Comparison of ENCODE assay signal across 21 cellular contexts in the genomic region with DNA sequence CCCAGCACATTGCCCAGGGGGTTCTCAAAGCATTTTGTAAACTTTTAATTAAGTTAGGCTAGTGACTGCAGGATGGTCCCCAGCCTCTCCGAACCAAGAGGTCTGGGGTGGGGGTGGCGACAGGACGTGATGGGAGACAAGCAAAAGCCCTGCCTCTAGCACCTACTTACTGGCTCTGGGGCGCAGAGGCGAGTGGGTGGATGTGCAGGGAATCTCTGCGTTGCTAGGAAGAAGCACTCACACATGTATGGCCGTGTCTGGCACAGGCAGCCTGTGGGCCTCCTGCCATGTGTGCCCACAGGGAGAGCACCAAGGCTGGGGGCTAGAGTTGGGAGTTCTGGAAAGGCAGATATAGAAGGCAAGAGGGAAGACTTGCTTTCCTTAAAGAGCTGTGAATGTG. TPM values are rescaled to one million over a fixed set of nuclear protein-coding genes. Genes with fewer than 3 reads are reported as not detected.
DNase-seq lines count a peak whose midpoint lies in the region; ATAC-seq and TF ChIP-seq lines count a peak whose summit lies in the region.
"Had no signal": no experiment of that assay in that cellular context is flagged by ENCODE, and none has a peak within 500 bp of the region (broad histone marks: within the 10 kb centered on the region; RNA-seq: fewer than 3 reads in every experiment).

No MANE protein-coding gene starts in this region.

- H3K27me3 Mint-ChIP-seq in activated CD4-positive, alpha-beta T cell treated with anti-CD3 and anti-CD28 coated beads for 36 hours, result peaks cover 6% of the 10 kb centered on the region

- H3K79me2 ChIP-seq in SK-N-SH (ENCODE audit: insufficient read depth), result no peaks in the 10 kb centered on the region
- no peaks in the 10 kb centered on the region for H3K79me2 ChIP-seq in mammary epithelial cell (ENCODE audit: insufficient read depth, low read length)

- no peaks in the 10 kb centered on the region for H3K36me3 Mint-ChIP-seq in activated CD4-positive, alpha-beta T cell treated with anti-CD3 and anti-CD28 coated beads for 36 hours (ENCODE audit: low read depth)
- H3K36me3 Mint-ChIP-seq: CD14-positive monocyte; CD8-positive, alpha-beta memory T cell had no signal

- H3F3A ChIP-seq in SK-N-SH (replicated peaks; ENCODE audit: insufficient read depth), result no peaks in the 10 kb centered on the region

- no peak overlapping the region for H3K27ac ChIP-seq in SK-N-SH (ENCODE audit: low read depth in 2 of 2, low read length in 1 of 2)
- no peak overlapping the region for H3K27ac ChIP-seq in mammary epithelial cell (ENCODE audit: insufficient read depth, low read depth, low read length)
- H3K27ac ChIP-seq: A549; BLaER1 treated with 17β-estradiol and CSF1 and Interleukin-3, amounts not matched to agents 10 nM and 100 nM had no signal

- ATAC-seq in SK-N-SH treated with all-trans-retinoic acid at 6 μM for 48 hours (no peak), HG02571 (IDR thresholded peaks at IDR 0.05; ENCODE audit: unreplicated experiment) (no peak)
- no peak for ATAC-seq in activated CD4-positive, alpha-beta T cell treated with anti-CD3 and anti-CD28 coated beads for 36 hours
- ATAC-seq: A549, GM23338, HCT116 had no signal

- no peaks in the 10 kb centered on the region for H3K4me1 Mint-ChIP-seq in activated CD4-positive, alpha-beta T cell treated with anti-CD3 and anti-CD28 coated beads for 36 hours
- H3K4me1 Mint-ChIP-seq: CD14-positive monocyte; CD8-positive, alpha-beta memory T cell had no signal

- no peaks in the 10 kb centered on the region for H3K27me3 ChIP-seq in SK-N-SH (ENCODE audit: insufficient read depth)
- H3K27me3 ChIP-seq in mammary epithelial cell (ENCODE audit: insufficient read depth, low read length), result no peaks in the 10 kb centered on the region

- no peaks in the 10 kb centered on the region for H3K9me3 Mint-ChIP-seq in activated CD4-positive, alpha-beta T cell treated with anti-CD3 and anti-CD28 coated beads for 36 hours (ENCODE audit: low read depth)
- H3K9me3 Mint-ChIP-seq: CD4-positive, alpha-beta T cell; GM23338; H9 had no signal

- H3K9me2 ChIP-seq in SK-N-SH, result no peaks in the 10 kb centered on the region

- H4K20me1 ChIP-seq in SK-N-SH (ENCODE audit: insufficient read depth), result no peaks in the 10 kb centered on the region
- no peaks in the 10 kb centered on the region for H4K20me1 ChIP-seq in mammary epithelial cell (ENCODE audit: insufficient read depth, low read length)
- H4K20me1 ChIP-seq: BLaER1 treated with 17β-estradiol and CSF1 and Interleukin-3, amounts not matched to agents 10 nM and 100 nM had no signal

- no peak overlapping the region for H2AFZ ChIP-seq in SK-N-SH (ENCODE audit: low read depth)
- H2AFZ ChIP-seq in mammary epithelial cell (ENCODE audit: low read depth, low read length), result no peak overlapping the region
- H2AFZ ChIP-seq: GM23338 had no signal

- in situ Hi-C loops in mammary epithelial cell (cut with MboI; ENCODE audit: low sequenced_read_pairs in 2 of 2), result no loop called here

- no peak overlapping the region for H3K4me2 ChIP-seq in SK-N-SH
- H3K4me2 ChIP-seq in mammary epithelial cell (ENCODE audit: insufficient read depth, low read depth, low read length), result no peak overlapping the region
- H3K4me2 ChIP-seq: A549; BLaER1 treated with 17β-estradiol and CSF1 and Interleukin-3, amounts not matched to agents 10 nM and 100 nM; GM23338 had no signal

- H3K9ac ChIP-seq in SK-N-SH (no peak overlapping the region), mammary epithelial cell (ENCODE audit: insufficient read depth, low read length) (no peak overlapping the region)
- H3K9ac ChIP-seq: BLaER1 treated with 17β-estradiol and CSF1 and Interleukin-3, amounts not matched to agents 10 nM and 100 nM had no signal

- dilution Hi-C loops in mammary epithelial cell (cut with HindIII; ENCODE audit: low sequenced_read_pairs), result no loop called here

- H3K4me1 ChIP-seq in SK-N-SH (ENCODE audit: control insufficient read depth in 1 of 2, insufficient read depth in 2 of 2, low read depth in 1 of 2, low read length in 1 of 2) (peaks cover 0 to 9% of the 10 kb centered on the region in 2 experiments; a peak in 1 of 4 replicates), mammary epithelial cell (ENCODE audit: insufficient read depth, low read length) (no peaks in the 10 kb centered on the region)
- H3K4me1 ChIP-seq: A549, BE2C had no signal

- H3K36me3 ChIP-seq in SK-N-SH (replicated peaks in 1 of 2; ENCODE audit: control insufficient read depth in 1 of 2, insufficient read depth in 2 of 2, low read length in 1 of 2) (no peaks in the 10 kb centered on the region), mammary epithelial cell (ENCODE audit: insufficient read depth, low read length) (no peaks in the 10 kb centered on the region)
- H3K36me3 ChIP-seq: BE2C; BLaER1 treated with 17β-estradiol and CSF1 and Interleukin-3, amounts not matched to agents 10 nM and 100 nM had no signal

- CTCF ChIA-PET in SK-N-SH (lab: Yijun Ruan, JAX), result no interaction called here
- CTCF ChIA-PET in activated CD4-positive, alpha-beta T cell treated with anti-CD3 and anti-CD28 coated beads for 36 hours (lab: Charles Lee), result no interaction called here
- CTCF ChIA-PET in mammary epithelial cell (lab: Charles Lee; ENCODE audit: low non-redundant PET), result no interaction called here

- intact Hi-C loops in posterior cingulate gyrus (cut with DNase I) (loop anchor here (10.0 kb wide), 1 partner anchor 299 kb away; no protein-coding TSS in a partner anchor), mammary epithelial cell (cut with micrococcal nuclease) (no loop called here)
- intact Hi-C loops in activated CD4-positive, alpha-beta T cell treated with anti-CD3 and anti-CD28 coated beads for 36 hours (cut with DNase I, micrococcal nuclease), result no loop called here

- BruUV-seq in mammary epithelial cell (replicated peaks; lab: Mats Ljungman, UMichigan), result no TSS peak

- no peak overlapping the region for H3K4me3 Mint-ChIP-seq in activated CD4-positive, alpha-beta T cell treated with anti-CD3 and anti-CD28 coated beads for 36 hours
- H3K4me3 Mint-ChIP-seq: CD14-positive monocyte; CD4-positive, alpha-beta T cell; CD8-positive, alpha-beta memory T cell; GM23338; H9 had no signal

- peak; percentile 27 for DNase-seq in SK-N-SH
- DNase-seq in middle frontal gyrus (ENCODE audit: extremely low spot score, low spot score), result peak; percentile 24
- peak in 8 of 10 donors; percentile 25 to 92 (median 54) for DNase-seq in posterior cingulate gyrus
- DNase-seq in activated CD4-positive, alpha-beta T cell treated with anti-CD3 and anti-CD28 coated beads for 36 hours, result no peak
- no peak for DNase-seq in mammary epithelial cell
- DNase-seq: 8988T; ACHN; AML-193; BE2C; CD4-positive, alpha-beta T cell; CD8-positive, alpha-beta memory T cell; DMS153; DND-41; H9 had no signal

- POLR2A ChIA-PET in SK-N-SH (lab: Yijun Ruan, JAX), result no interaction called here
- POLR2A ChIA-PET in activated CD4-positive, alpha-beta T cell treated with anti-CD3 and anti-CD28 coated beads for 36 hours (lab: Charles Lee), result no interaction called here

- no peak for TF ChIP-seq EP300 in SK-N-SH (IDR thresholded peaks at IDR 0.05; ENCODE audit: borderline replicate concordance in 1 of 2, low read depth in 1 of 2, low read length in 1 of 2)

- H3K9me3 ChIP-seq in SK-N-SH (no peaks in the 10 kb centered on the region), mammary epithelial cell (replicated peaks; ENCODE audit: insufficient read depth, low read length) (peaks cover 7% of the 10 kb centered on the region)
- H3K9me3 ChIP-seq: A549; BE2C; BLaER1 treated with 17β-estradiol and CSF1 and Interleukin-3, amounts not matched to agents 10 nM and 100 nM had no signal

- 6% methylated on average over 6 of the region's 7 CpGs for WGBS in SK-N-SH (ENCODE audit: low lambda C conversion rate)
- WGBS in mammary epithelial cell (ENCODE audit: low coverage, missing lambda C conversion rate), result 47% methylated on average over 6 of the region's 7 CpGs

- no peak for TF ChIP-seq CTCF in SK-N-SH (IDR thresholded peaks at IDR 0.05)
- no peak for TF ChIP-seq CTCF in mammary epithelial cell (conservative IDR thresholded peaks at IDR 0.05 in 1 of 2, IDR thresholded peaks at IDR 0.05 in 1 of 2; ENCODE audit: extremely low read depth in 1 of 2, insufficient read depth in 1 of 2, low read depth in 1 of 2, low read length in 2 of 2)

- no peak overlapping the region for H3K4me3 ChIP-seq in SK-N-SH (ENCODE audit: low read depth in 2 of 2, low read length in 1 of 2)
- H3K4me3 ChIP-seq in mammary epithelial cell (replicated peaks in 1 of 3; ENCODE audit: insufficient read depth in 1 of 3, low read depth in 2 of 3, low read length in 3 of 3), result no peak overlapping the region
- H3K4me3 ChIP-seq: A549; BLaER1 treated with 17β-estradiol and CSF1 and Interleukin-3, amounts not matched to agents 10 nM and 100 nM; GM23338 had no signal

- no peak for TF ChIP-seq RAD21 in SK-N-SH (IDR thresholded peaks at IDR 0.05; ENCODE audit: low read length)

- H3K27ac Mint-ChIP-seq in activated CD4-positive, alpha-beta T cell treated with anti-CD3 and anti-CD28 coated beads for 36 hours, result no peak overlapping the region
- H3K27ac Mint-ChIP-seq: CD14-positive monocyte; CD4-positive, alpha-beta T cell; CD8-positive, alpha-beta memory T cell; GM23338; H9 had no signal

TF ChIP-seq in SK-N-SH, 30 proteins besides CTCF, POLR2A, EP300 and RAD21 (continues in another document):
- TF ChIP-seq, protein P1, sequence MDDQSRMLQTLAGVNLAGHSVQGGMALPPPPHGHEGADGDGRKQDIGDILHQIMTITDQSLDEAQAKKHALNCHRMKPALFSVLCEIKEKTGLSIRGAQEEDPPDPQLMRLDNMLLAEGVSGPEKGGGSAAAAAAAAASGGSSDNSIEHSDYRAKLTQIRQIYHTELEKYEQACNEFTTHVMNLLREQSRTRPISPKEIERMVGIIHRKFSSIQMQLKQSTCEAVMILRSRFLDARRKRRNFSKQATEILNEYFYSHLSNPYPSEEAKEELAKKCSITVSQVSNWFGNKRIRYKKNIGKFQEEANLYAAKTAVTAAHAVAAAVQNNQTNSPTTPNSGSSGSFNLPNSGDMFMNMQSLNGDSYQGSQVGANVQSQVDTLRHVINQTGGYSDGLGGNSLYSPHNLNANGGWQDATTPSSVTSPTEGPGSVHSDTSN (IDR thresholded peaks at IDR 0.05), result no peak

RNA-seq across cellular contexts. Expression of a gene that starts 6.3 kb away (rescaled TPM):
- polyA plus RNA-seq in SK-N-SH (2012; rRNA removed) (not detected in 2 replicates), mammary epithelial cell (0.36 TPM)
- under 0.01 TPM in 1 of 2 replicates, not detected in the other for polyA plus RNA-seq in SK-N-SH (2012; cell fraction: cytosol; rRNA removed)
- not detected in 2 replicates for polyA plus RNA-seq in SK-N-SH (2012; cell fraction: nucleus; rRNA removed)
- not detected for total RNA-seq in activated CD4-positive, alpha-beta T cell treated with anti-CD3 and anti-CD28 coated beads for 36 hours
- under 1 TPM in 1 of 2 donors, not detected in 1; 0.26 TPM for total RNA-seq in mammary epithelial cell
- polyA minus RNA-seq in mammary epithelial cell, result 0.83 TPM
- total RNA-seq: CD4-positive, alpha-beta T cell; CD8-positive, alpha-beta memory T cell had no signal
- polyA plus RNA-seq: A549; CD14-positive monocyte; CD8-positive, alpha-beta memory T cell had no signal

Comparison
In these comparisons a context has a peak if more than half of its experiments do, and no peak if none do; other contexts are left out.
1. DNase-seq: peak in SK-N-SH (single experiment), middle frontal gyrus (single experiment) and posterior cingulate gyrus (8 of 10); none in activated CD4-positive, alpha-beta T cell treated with anti-CD3 and anti-CD28 coated beads for 36 hours (single experiment) and mammary epithelial cell (single experiment).